In genomic region chr7:1045038-1045726, GRCh38 we compare ENCODE assay signal across 8 cellular contexts. TPM values are rescaled to one million over a fixed set of nuclear protein-coding genes. Genes with fewer than 3 reads are reported as not detected.
DNase-seq lines count a peak whose midpoint lies in the region; ATAC-seq and TF ChIP-seq lines count a peak whose summit lies in the region.

No MANE protein-coding gene starts in this region.

- in situ Hi-C loops in ACHN (cut with HindIII; ENCODE audit: low pct_ligation_motif_present, low pct_unique_long_range_greater_than_20kb, low sequenced_read_pairs), result no loop called here

- H3K9me3 Mint-ChIP-seq in IgD-negative memory B cell (no peaks in the 10 kb centered on the region), naive B cell (no peaks in the 10 kb centered on the region)

- no peaks in the 10 kb centered on the region for H3K27me3 ChIP-seq in colonic mucosa

- peak overlapping the region; percentile 69 for H3K27ac ChIP-seq in colonic mucosa

- peak overlapping the region in 1 of 2 donors; percentile 75 for H3K9ac ChIP-seq in colonic mucosa (ENCODE audit: low read depth in 2 of 2, low read length in 2 of 2)

- H3K27me3 Mint-ChIP-seq in IgD-negative memory B cell (peaks cover 1% of the 10 kb centered on the region), naive B cell (peaks cover 0 to 28% (median 12%) of the 10 kb centered on the region in 3 donors)

- TF ChIP-seq CTCF in colonic mucosa (IDR thresholded peaks at IDR 0.05), result peak; percentile 7

- DNase-seq in ACHN (peak; percentile 88), colonic mucosa (no peak), naive B cell (no peak), SHP77 (lab: John Stamatoyannopoulos, UW) (no peak)
- DNase-seq in effector CD4-positive, alpha-beta T cell, result no peak

- H3K4me1 ChIP-seq in colonic mucosa, result peaks cover 20% of the 10 kb centered on the region

- H3K36me3 ChIP-seq in colonic mucosa, result no peaks in the 10 kb centered on the region

- H3K4me3 Mint-ChIP-seq in IgD-negative memory B cell (peak overlapping the region; percentile 50 to 95 (median 87)), naive B cell (peak overlapping the region; percentile 74 to 91 (median 86))

- H3K27ac Mint-ChIP-seq in IgD-negative memory B cell (peak overlapping the region in 1 of 3 donors; percentile 34), naive B cell (peak overlapping the region in 4 of 6 donors; percentile 74 to 92 (median 86))

- no peaks in the 10 kb centered on the region for H3K9me3 ChIP-seq in colonic mucosa

- no peaks in the 10 kb centered on the region for H3K36me3 Mint-ChIP-seq in IgD-negative memory B cell
- no peaks in the 10 kb centered on the region for H3K36me3 Mint-ChIP-seq in naive B cell

- H3K4me1 Mint-ChIP-seq in IgD-negative memory B cell (peaks cover 15 to 20% (median 17%) of the 10 kb centered on the region in 3 donors), naive B cell (peaks cover 17 to 32% (median 28%) of the 10 kb centered on the region in 3 donors)

- intact Hi-C loops in colonic mucosa (cut with DNase I), result no loop called here

- H3K4me3 ChIP-seq in colonic mucosa, result peak overlapping the region; percentile 79

- ATAC-seq in naive B cell (ENCODE audit: low read depth in 2 of 2) (no peak), HG02885 (IDR thresholded peaks at IDR 0.05; ENCODE audit: poor library complexity, unreplicated experiment) (no peak), HG03520 (IDR thresholded peaks at IDR 0.05; ENCODE audit: unreplicated experiment) (no peak)

RNA-seq across cellular contexts. Expression of gene GPR146, which starts 0.8 kb away (rescaled TPM):
- polyA plus RNA-seq in IgD-negative memory B cell (2.6 TPM), naive B cell (ENCODE audit: low read depth in 6 of 6) (1 to 10 TPM; 2.0 to 9.7 (median 3.9) TPM)
- total RNA-seq in colonic mucosa, result 1 to 10 TPM; 2.9 to 9.0 TPM

RNA-seq across cellular contexts. Expression of gene GPER1, which starts 42.7 kb away (rescaled TPM):
- polyA plus RNA-seq in IgD-negative memory B cell, result 0.66 TPM
- total RNA-seq in colonic mucosa, result 1 to 10 TPM; 5.7 to 8.2 TPM
- under 1 TPM in 3 of 6 donors, not detected in 3; 0.40 to 0.88 (median 0.65) TPM for polyA plus RNA-seq in naive B cell (ENCODE audit: low read depth in 6 of 6)
